Comparison of ENCODE assay signal across 9 cellular contexts in genomic region chr11:44623321-44623715, GRCh38. TPM values are rescaled to one million over a fixed set of nuclear protein-coding genes. Genes with fewer than 3 reads are reported as not detected.
DNase-seq lines count a peak whose midpoint lies in the region; ATAC-seq and TF ChIP-seq lines count a peak whose summit lies in the region.
"Had no signal": no experiment of that assay in that cellular context is flagged by ENCODE, and none has a peak within 500 bp of the region (broad histone marks: within the 10 kb centered on the region; RNA-seq: fewer than 3 reads in every experiment).

No MANE protein-coding gene starts in this region.

- H3K4me3 Mint-ChIP-seq in CD14-positive monocyte, result peak overlapping the region in 1 of 2 donors; percentile 46

- peaks cover 0 to 4% (median 2%) of the 10 kb centered on the region in 7 donors for H3K9me3 Mint-ChIP-seq in CD14-positive monocyte

- H3K27ac Mint-ChIP-seq in CD14-positive monocyte, result peak overlapping the region in 1 of 7 donors; percentile 18

- peaks cover 22 to 49% of the 10 kb centered on the region in 2 donors for H3K36me3 Mint-ChIP-seq in CD14-positive monocyte

- DNase-seq in CD14-positive monocyte (ENCODE audit: low spot score), result peak; percentile 39
- peak; percentile 34 to 41 for DNase-seq in Kasumi-1 (lab: John Stamatoyannopoulos, UW)
- peak; percentile 26 for DNase-seq in ecto neural progenitor cell (ENCODE audit: low spot score)
- peak; percentile 9 for DNase-seq in omental fat pad (ENCODE audit: low spot score)
- DNase-seq in NCI-H1105 treated with DMSO at 0.1 percent for 48 hours (lab: John Stamatoyannopoulos, UW), result no peak
- DNase-seq in COLO668 (lab: John Stamatoyannopoulos, UW; ENCODE audit: unreplicated experiment), result no peak
- DNase-seq in NOMO-1 treated with DMSO at 0.1 percent for 48 hours (lab: John Stamatoyannopoulos, UW; ENCODE audit: unreplicated experiment), result no peak
- no peak for DNase-seq in dedifferentiated amniotic fluid mesenchymal stem cell (ENCODE audit: extremely low spot score)
- DNase-seq: Karpas-422 had no signal

- no peak for ATAC-seq in omental fat pad (ENCODE audit: low FRiP score)

- intact Hi-C loops in CD14-positive monocyte (cut with micrococcal nuclease), result loop anchor here (5.0 to 10.0 kb wide), 3 partner anchors 151 to 289 kb away; no protein-coding TSS in a partner anchor

- peaks cover 54% of the 10 kb centered on the region for H3K4me1 Mint-ChIP-seq in CD14-positive monocyte

- TF ChIP-seq CTCF in CD14-positive monocyte (IDR thresholded peaks at IDR 0.05) (no peak), omental fat pad (IDR thresholded peaks at IDR 0.05) (no peak)

- peaks cover 24 to 26% (median 25%) of the 10 kb centered on the region in 3 donors for H3K27me3 Mint-ChIP-seq in CD14-positive monocyte (ENCODE audit: low read depth in 3 of 3)

RNA-seq across cellular contexts. Expression of gene CD82, which starts 57.9 kb away (rescaled TPM):
- polyA plus RNA-seq in CD14-positive monocyte, result 10 to 100 TPM; 43.0 to 89.0 TPM
- total RNA-seq in omental fat pad, result 10 to 100 TPM in 3 of 4 donors, 1 to 10 TPM in 1; 8.9 to 30.6 (median 20.3) TPM

Comparison
In these comparisons a context has a peak if more than half of its experiments do, and no peak if none do; other contexts are left out.
1. DNase-seq: peak in CD14-positive monocyte (single experiment), Kasumi-1 (2 of 2), ecto neural progenitor cell (single experiment) and omental fat pad (single experiment); none in NCI-H1105 treated with DMSO at 0.1 percent for 48 hours (single experiment), COLO668 (single experiment), NOMO-1 treated with DMSO at 0.1 percent for 48 hours (single experiment) and dedifferentiated amniotic fluid mesenchymal stem cell (single experiment).